Comparison of ENCODE assay signal across 8 cellular contexts in the genomic region with DNA sequence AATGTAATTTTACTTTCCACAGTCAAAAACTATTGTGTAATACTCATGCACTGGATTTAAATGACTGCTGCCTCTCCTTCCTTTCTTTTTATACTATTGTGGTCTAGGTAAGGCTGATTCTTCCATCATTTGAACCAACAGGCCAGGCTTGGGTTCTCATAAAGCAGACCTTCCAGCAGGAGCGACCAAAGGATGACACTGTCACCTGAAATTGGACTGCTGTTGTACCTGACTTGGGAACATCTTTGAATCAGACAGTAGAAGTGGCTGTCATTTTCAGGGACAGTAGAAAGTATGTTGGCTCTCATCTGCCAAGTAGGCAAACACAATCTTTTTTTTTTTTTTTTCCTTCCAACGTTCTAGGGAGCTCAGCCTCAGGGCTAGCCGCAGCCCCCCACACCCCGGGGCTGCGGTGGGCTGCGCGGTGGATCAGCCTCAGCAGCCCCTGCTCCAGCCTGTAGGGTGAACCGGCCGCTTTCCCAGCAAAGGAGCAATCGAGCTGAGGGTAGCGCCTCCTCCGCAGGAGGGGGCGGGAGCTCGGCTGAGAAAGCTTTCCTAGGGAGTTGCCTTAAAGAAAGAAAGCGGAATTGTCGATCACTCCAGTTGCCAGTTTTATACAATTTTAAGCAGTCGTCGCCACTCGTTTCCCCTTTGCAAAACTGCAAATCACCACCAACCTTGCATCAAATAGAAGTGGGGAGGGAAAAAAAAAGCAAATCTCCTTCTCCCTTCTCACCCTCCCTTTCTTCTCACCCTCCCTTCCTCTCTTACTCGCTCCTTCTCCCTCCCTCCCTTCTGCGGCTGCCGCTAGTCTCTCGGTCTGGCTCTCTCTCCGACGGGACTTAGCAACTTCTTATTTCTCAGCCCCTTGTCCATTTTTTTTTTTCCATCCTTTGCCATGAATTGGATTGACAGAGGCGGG. TPM values are rescaled to one million over a fixed set of nuclear protein-coding genes. Genes with fewer than 3 reads are reported as not detected.
DNase-seq lines count a peak whose midpoint lies in the region; ATAC-seq, FAIRE-seq and TF ChIP-seq lines count a peak whose summit lies in the region.

A gene (plus strand): TSS at position 807 of the 922 bp plus-strand sequence. CDS start 748 bp downstream, outside the sequence.

- no peak within 1 kb of the TSS for H3K27ac ChIP-seq in K562 (ENCODE audit: extremely low read depth, low read depth, low read length)

- no peaks in the 10 kb centered on the region for H3K79me2 ChIP-seq in K562 (ENCODE audit: control insufficient read depth, insufficient read depth, low read length)

- H3K27me3 ChIP-seq in K562 (ENCODE audit: control insufficient read depth in 2 of 2, insufficient read depth in 2 of 2, low read length in 2 of 2): no peaks in the 10 kb centered on the region

- FAIRE-seq in K562 (lab: Jason Lieb, UNC): no peak

- CTCF ChIA-PET in K562 (lab: Yijun Ruan, JAX; ENCODE audit: low intra/inter-chr PET ratio): no interaction called here

- H3K4me1 ChIP-seq in K562 (replicated peaks in 1 of 2; ENCODE audit: control insufficient read depth in 2 of 2, insufficient read depth in 2 of 2, low read length in 2 of 2): no peaks in the 10 kb centered on the region

- H3K4me2 ChIP-seq in K562 (ENCODE audit: insufficient read depth, low read length): no peak within 1 kb of the TSS

- no peak for TF ChIP-seq POLR2A in K562 (conservative IDR thresholded peaks at IDR 0.05)

- 6% methylated on average over 7 of the region's 26 CpGs for WGBS in K562 (ENCODE audit: insufficient coverage, low coverage, missing lambda C conversion rate)

- no peaks in the 10 kb centered on the region for H3K36me3 ChIP-seq in K562 (ENCODE audit: control insufficient read depth, insufficient read depth, low read length)

- no peak within 1 kb of the TSS for H3K4me3 ChIP-seq in K562

- H3K9me1 ChIP-seq in K562 (ENCODE audit: control insufficient read depth, insufficient read depth, low read length): no peaks in the 10 kb centered on the region

- ATAC-seq in K562 (no peak), HG03442 (IDR thresholded peaks at IDR 0.05; ENCODE audit: unreplicated experiment) (no peak), GM21381 (IDR thresholded peaks at IDR 0.05; ENCODE audit: unreplicated experiment) (no peak), GM19467 (IDR thresholded peaks at IDR 0.05; ENCODE audit: unreplicated experiment) (no peak)

- DNase-seq in EL (peak; percentile 83), NCI-H1105 treated with DMSO at 0.1 percent for 48 hours (lab: John Stamatoyannopoulos, UW) (peak; percentile 45), K562 (ENCODE audit: extremely low read depth in 1 of 4, low spot score in 3 of 4) (no peak), hypothalamus (lab: John Stamatoyannopoulos, UW) (peak in 34 of 51 donors; percentile 1 to 75 (median 31)), posterior vena cava (ENCODE audit: low spot score) (peak; percentile 91)

- in situ Hi-C loops in K562 (cut with MboI): no loop called here

- TF ChIP-seq RAD21 in K562 (CRISPR knock-in tag; conservative IDR thresholded peaks at IDR 0.05 in 1 of 2, IDR thresholded peaks at IDR 0.05 in 1 of 2): no peak

- no peak for TF ChIP-seq CTCF in K562 (IDR thresholded peaks at IDR 0.05 in 2 of 3, conservative IDR thresholded peaks at IDR 0.05 in 1 of 3; ENCODE audit: insufficient read depth in 2 of 3, low read depth in 1 of 3, low read length in 3 of 3)

- POLR2A ChIA-PET in K562 (lab: Yijun Ruan, JAX): no interaction called here

- no TSS peak for BruUV-seq in K562 (replicated peaks; lab: Mats Ljungman, UMichigan)

- H3K9me3 ChIP-seq in K562 (replicated peaks; ENCODE audit: control insufficient read depth, insufficient read depth, low read depth, low read length): no peaks in the 10 kb centered on the region

- no peak within 1 kb of the TSS for H3K9ac ChIP-seq in K562 (ENCODE audit: insufficient read depth in 1 of 2, low read depth in 2 of 2, low read length in 2 of 2)

- no peak for TF ChIP-seq EP300 in K562 (IDR thresholded peaks at IDR 0.05; ENCODE audit: low read length)

- intact Hi-C loops in K562 (cut with micrococcal nuclease): no loop called here
- intact Hi-C loops in posterior vena cava (cut with DNase I): no loop called here

- no peak within 1 kb of the TSS for H2AFZ ChIP-seq in K562 (ENCODE audit: low read depth, low read length)

- H4K20me1 ChIP-seq in K562 (replicated peaks; ENCODE audit: control insufficient read depth, insufficient read depth, low read length): no peaks in the 10 kb centered on the region

TF ChIP-seq in K562, 482 proteins besides CTCF, POLR2A, EP300 and RAD21:
- TF ChIP-seq FOXJ3 (CRISPR knock-in tag; IDR thresholded peaks at IDR 0.05) (no peak), ZBTB17 (CRISPR knock-in tag; IDR thresholded peaks at IDR 0.05) (peak; percentile 60; the same call in 1 of the 2 replicates), SPI1 (IDR thresholded peaks at IDR 0.05; ENCODE audit: borderline replicate concordance, low read depth, low read length) (no peak)
TF ChIP-seq in K562: peak in this region for 1.

RNA-seq across cellular contexts. Expression of the gene that starts here (rescaled TPM):
- total RNA-seq in K562 (2011; cell fraction: chromatin; rRNA removed; ENCODE audit: low replicate concordance): not detected in 2 replicates
- total RNA-seq in K562 (2011; cell fraction: nucleolus; rRNA removed): not detected in 2 replicates
- not detected in 2 replicates for total RNA-seq in K562 (2011; cell fraction: nucleoplasm; rRNA removed)
- total RNA-seq in K562 (2014; rRNA removed) (not detected in 2 replicates), K562 (2014; rRNA removed; fragmentation: Illumina TruSeq; extraction: Trizol) (not detected in 2 replicates), K562 (2015; rRNA removed; fragmentation: Illumina TruSeq; extraction: Trizol) (not detected in 2 replicates), K562 (2021) (0.02 TPM in 2 replicates), posterior vena cava (10 to 100 TPM; 52.8 to 59.4 TPM)
- polyA plus RNA-seq in K562 (2011; rRNA removed) (not detected in 2 replicates), K562 (2014; fragmentation: Illumina TruSeq; extraction: Trizol) (not detected in 2 replicates), K562 (2014; fragmentation: Nextera tagmentation; extraction: Ambion mirVana) (not detected), K562 (2014; rRNA removed) (not detected in 2 replicates)
- not detected in 2 replicates for polyA plus RNA-seq in K562 (2011; cell fraction: cytosol; rRNA removed)
- polyA plus RNA-seq in K562 (2011; cell fraction: nucleus; rRNA removed): not detected in 2 replicates
- polyA plus RNA-seq in K562 (2012): not detected in 2 replicates
- not detected in 2 replicates for polyA minus RNA-seq in K562 (2011; rRNA and poly(A)+ RNA removed)
- polyA minus RNA-seq in K562 (2011; cell fraction: cytosol; rRNA and poly(A)+ RNA removed): 0.48 and 0.55 TPM in 2 replicates
- polyA minus RNA-seq in K562 (2011; cell fraction: nucleus; rRNA and poly(A)+ RNA removed): 0.11 and 0.13 TPM in 2 replicates

Comparison
In these comparisons a context has a peak if more than half of its experiments do, and no peak if none do; other contexts are left out.
1. RNA of the gene that starts here (total RNA-seq): 52.8 to 59.4 TPM in posterior vena cava; 0.02 TPM in K562; every median in the first group is over 10 times any median in the second.
2. DNase-seq: peak in EL (single experiment), NCI-H1105 treated with DMSO at 0.1 percent for 48 hours (single experiment), hypothalamus (34 of 51) and posterior vena cava (single experiment); none in K562 (0 of 4).